In genomic region chr5:75275147-75275546, GRCh38 we compare ENCODE assay signal across 2 cellular contexts.
TF ChIP-seq lines count a peak whose summit lies in the region.

No MANE protein-coding gene starts in this region.

TF ChIP-seq in GM23338, 12 proteins besides CTCF, POLR2A, EP300 and RAD21:
- no peak for TF ChIP-seq ETS1 (IDR thresholded peaks at IDR 0.05)
- TF ChIP-seq POLR2AphosphoS5 (IDR thresholded peaks at IDR 0.05; ENCODE audit: low read depth), result no peak
- TF ChIP-seq EZH2 (IDR thresholded peaks at IDR 0.05; ENCODE audit: low read depth, unreplicated experiment), result no peak
- TF ChIP-seq ZNF114 (CRISPR knock-in tag; IDR thresholded peaks at IDR 0.05), result no peak
- TF ChIP-seq NANOG (IDR thresholded peaks at IDR 0.05; ENCODE audit: borderline replicate concordance), result no peak
- TF ChIP-seq ZNF462 (CRISPR knock-in tag; IDR thresholded peaks at IDR 0.05), result no peak
- TF ChIP-seq ZNF331 (CRISPR knock-in tag; IDR thresholded peaks at IDR 0.05; ENCODE audit: low read depth), result no peak
- no peak for TF ChIP-seq EZH2phosphoT487 (IDR thresholded peaks at IDR 0.05; ENCODE audit: unreplicated experiment)
- TF ChIP-seq REST (IDR thresholded peaks at IDR 0.05; ENCODE audit: unreplicated experiment), result no peak
- TF ChIP-seq CREB1 (CRISPR knock-in tag; IDR thresholded peaks at IDR 0.05; ENCODE audit: low read depth), result no peak
- TF ChIP-seq JUNB (IDR thresholded peaks at IDR 0.05; ENCODE audit: unreplicated experiment), result no peak
TF ChIP-seq in GM23338: peak in this region for 0.

TF ChIP-seq in H1, 55 proteins besides CTCF, POLR2A, EP300 and RAD21 (continued from another document):
- TF ChIP-seq ATF2 (IDR thresholded peaks at IDR 0.05; ENCODE audit: low read length) (no peak), TAF1 (IDR thresholded peaks at IDR 0.05; ENCODE audit: low read depth, low read length) (no peak), CTBP2 (IDR thresholded peaks at IDR 0.05; ENCODE audit: borderline replicate concordance, insufficient read depth, insufficient read length, low read length) (no peak)
TF ChIP-seq in H1: peak in this region for 0.
